1 cellular context compared by ENCODE assay signal in the genomic region with DNA sequence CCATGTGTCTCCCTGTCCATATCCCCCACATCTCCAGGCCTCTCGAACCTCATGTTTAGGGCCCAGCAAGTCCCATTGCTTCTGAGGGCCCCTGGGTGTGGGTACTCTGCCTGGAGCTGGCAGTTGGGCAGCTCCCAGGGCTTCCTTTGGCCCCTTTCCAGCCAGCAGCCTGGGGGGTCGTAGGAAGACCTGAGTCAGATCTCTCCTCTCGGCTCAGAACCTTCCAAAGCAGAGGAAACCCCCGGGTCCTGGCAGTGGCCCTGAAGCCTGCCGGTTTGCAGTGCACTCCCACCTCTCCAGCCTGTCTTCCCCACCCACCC.
TF ChIP-seq lines count a peak whose summit lies in the region.

No MANE protein-coding gene starts in this region.

TF ChIP-seq in WTC11, 78 proteins besides CTCF, POLR2A, EP300 and RAD21 (continued from another document):
- TF ChIP-seq, protein P1, sequence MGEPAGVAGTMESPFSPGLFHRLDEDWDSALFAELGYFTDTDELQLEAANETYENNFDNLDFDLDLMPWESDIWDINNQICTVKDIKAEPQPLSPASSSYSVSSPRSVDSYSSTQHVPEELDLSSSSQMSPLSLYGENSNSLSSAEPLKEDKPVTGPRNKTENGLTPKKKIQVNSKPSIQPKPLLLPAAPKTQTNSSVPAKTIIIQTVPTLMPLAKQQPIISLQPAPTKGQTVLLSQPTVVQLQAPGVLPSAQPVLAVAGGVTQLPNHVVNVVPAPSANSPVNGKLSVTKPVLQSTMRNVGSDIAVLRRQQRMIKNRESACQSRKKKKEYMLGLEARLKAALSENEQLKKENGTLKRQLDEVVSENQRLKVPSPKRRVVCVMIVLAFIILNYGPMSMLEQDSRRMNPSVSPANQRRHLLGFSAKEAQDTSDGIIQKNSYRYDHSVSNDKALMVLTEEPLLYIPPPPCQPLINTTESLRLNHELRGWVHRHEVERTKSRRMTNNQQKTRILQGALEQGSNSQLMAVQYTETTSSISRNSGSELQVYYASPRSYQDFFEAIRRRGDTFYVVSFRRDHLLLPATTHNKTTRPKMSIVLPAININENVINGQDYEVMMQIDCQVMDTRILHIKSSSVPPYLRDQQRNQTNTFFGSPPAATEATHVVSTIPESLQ (CRISPR knock-in tag; IDR thresholded peaks at IDR 0.05): no peak
- no peak for TF ChIP-seq SOX15 (CRISPR knock-in tag; IDR thresholded peaks at IDR 0.05)
